In genomic region chr7:139077706-139078105, GRCh38 we compare ENCODE assay signal across 9 cellular contexts. TPM values are rescaled to one million over a fixed set of nuclear protein-coding genes. Genes with fewer than 3 reads are reported as not detected.
DNase-seq lines count a peak whose midpoint lies in the region; ATAC-seq and TF ChIP-seq lines count a peak whose summit lies in the region.
"Not testable (repeated sequence)": the region's sequence is repeated elsewhere in the genome, so short reads cannot be mapped to it uniquely, and the experiment has no call there.
"Had no signal": no experiment of that assay in that cellular context is flagged by ENCODE, and none has a peak within 500 bp of the region (broad histone marks: within the 10 kb centered on the region; RNA-seq: fewer than 3 reads in every experiment).

No MANE protein-coding gene starts in this region.

- intact Hi-C loops in CD4-positive, alpha-beta T cell (cut with DNase I, micrococcal nuclease), result loop anchor here in 1 of 2 experiments (5.0 kb wide), 2 partner anchors 35 to 190 kb away; no protein-coding TSS in a partner anchor
- intact Hi-C loops in activated CD4-positive, alpha-beta memory T cell treated with anti-CD3 and anti-CD28 coated beads for 36 hours (cut with micrococcal nuclease), result not testable (repeated sequence)

- peaks cover 73% of the 10 kb centered on the region for H3K4me1 Mint-ChIP-seq in CD4-positive, alpha-beta T cell (ENCODE audit: low read depth)
- H3K4me1 Mint-ChIP-seq in T-helper 1 cell treated with Interleukin-12 subunit alpha and Interleukin-12 subunit beta and Interleukin-4 antibody, amounts not matched to agents 30 μg/mL and 1 μg/mL, for 36 hours (ENCODE audit: low read depth), result peaks cover 62% of the 10 kb centered on the region
- peaks cover 59% of the 10 kb centered on the region for H3K4me1 Mint-ChIP-seq in activated CD4-positive, alpha-beta memory T cell treated with anti-CD3 and anti-CD28 coated beads for 36 hours (ENCODE audit: low read depth)
- peaks cover 32 to 48% of the 10 kb centered on the region in 2 donors for H3K4me1 Mint-ChIP-seq in effector memory CD8-positive, alpha-beta T cell (ENCODE audit: low read depth in 2 of 2)
- H3K4me1 Mint-ChIP-seq in stimulated activated naive CD8-positive, alpha-beta T cell treated with anti-CD3 and anti-CD28 coated beads, Interleukin-15, Interleukin-2, amounts not matched to agents 100 ng/mL and 50 ng/mL, for 24 hours (ENCODE audit: low read depth), result peaks cover 67% of the 10 kb centered on the region

- ATAC-seq in CD4-positive, alpha-beta T cell (ENCODE audit: poor library complexity); activated naive CD4-positive, alpha-beta T cell treated with anti-CD3 and anti-CD28 coated beads, Interleukin-2, amount 50 U/mL, for 72 hours; effector memory CD8-positive, alpha-beta T cell (replicated peaks): not testable (repeated sequence)

- not testable (repeated sequence) for DNase-seq in CD4-positive, alpha-beta T cell; activated naive CD4-positive, alpha-beta T cell treated with anti-CD3 and anti-CD28 coated beads, Interleukin-2, amount 50 U/mL, for 72 hours (ENCODE audit: low spot score in 2 of 2); effector memory CD8-positive, alpha-beta T cell
- DNase-seq in NCI-H2029 treated with DMSO at 0.1 percent for 48 hours (lab: John Stamatoyannopoulos, UW), result peak; percentile 57
- peak; percentile 7 for DNase-seq in activated CD4-positive, alpha-beta memory T cell treated with anti-CD3 and anti-CD28 coated beads for 36 hours
- DNase-seq in activated T-cell treated with anti-CD3 and anti-CD28 coated beads, Interleukin-2, amount 50 U/mL, for 48 hours, result peak; percentile 11 to 13

- POLR2A ChIA-PET in CD4-positive, alpha-beta T cell (lab: Charles Lee), result interaction anchor here (4.5 to 6.2 kb wide), 2 partner anchors 17 to 26 kb away, joined by 26 to 60 read pairs; no protein-coding TSS in a partner anchor
- POLR2A ChIA-PET in activated CD4-positive, alpha-beta memory T cell treated with anti-CD3 and anti-CD28 coated beads for 36 hours (lab: Charles Lee), result interaction anchor here (0.6 to 2.0 kb wide), 2 partner anchors 8 to 276 kb away, joined by 3 to 7 read pairs; no protein-coding TSS in a partner anchor

- H3K4me3 Mint-ChIP-seq in CD4-positive, alpha-beta T cell; T-helper 1 cell treated with Interleukin-12 subunit alpha and Interleukin-12 subunit beta and Interleukin-4 antibody, amounts not matched to agents 30 μg/mL and 1 μg/mL, for 36 hours; activated CD4-positive, alpha-beta memory T cell treated with anti-CD3 and anti-CD28 coated beads for 36 hours; effector memory CD8-positive, alpha-beta T cell; stimulated activated naive CD8-positive, alpha-beta T cell treated with anti-CD3 and anti-CD28 coated beads, Interleukin-15, Interleukin-2, amounts not matched to agents 100 ng/mL and 50 ng/mL, for 24 hours: not testable (repeated sequence)

- TF ChIP-seq CTCF in CD4-positive, alpha-beta T cell (IDR thresholded peaks at IDR 0.05), result not testable (repeated sequence)

- H3K27me3 Mint-ChIP-seq in CD4-positive, alpha-beta T cell; T-helper 1 cell treated with Interleukin-12 subunit alpha and Interleukin-12 subunit beta and Interleukin-4 antibody, amounts not matched to agents 30 μg/mL and 1 μg/mL, for 36 hours (ENCODE audit: low read depth); activated CD4-positive, alpha-beta memory T cell treated with anti-CD3 and anti-CD28 coated beads for 36 hours; effector memory CD8-positive, alpha-beta T cell; stimulated activated naive CD8-positive, alpha-beta T cell treated with anti-CD3 and anti-CD28 coated beads, Interleukin-15, Interleukin-2, amounts not matched to agents 100 ng/mL and 50 ng/mL, for 24 hours: not testable (repeated sequence)

- peak overlapping the region; percentile 4 for H3K27ac ChIP-seq in CD4-positive, alpha-beta T cell (ENCODE audit: low read depth, low read length)

- CTCF ChIA-PET in CD4-positive, alpha-beta T cell (lab: Charles Lee), result interaction anchor here (1.0 to 1.3 kb wide), 2 partner anchors 17 to 50 kb away, joined by 3 to 4 read pairs; no protein-coding TSS in a partner anchor
- CTCF ChIA-PET in activated CD4-positive, alpha-beta memory T cell treated with anti-CD3 and anti-CD28 coated beads for 36 hours (lab: Charles Lee), result interaction anchor here (1.3 to 3.6 kb wide), 2 partner anchors 16 to 61 kb away, joined by 4 to 69 read pairs; no protein-coding TSS in a partner anchor

- peaks cover 98% of the 10 kb centered on the region for H3K36me3 Mint-ChIP-seq in CD4-positive, alpha-beta T cell (ENCODE audit: low read depth)
- peaks cover 74% of the 10 kb centered on the region for H3K36me3 Mint-ChIP-seq in T-helper 1 cell treated with Interleukin-12 subunit alpha and Interleukin-12 subunit beta and Interleukin-4 antibody, amounts not matched to agents 30 μg/mL and 1 μg/mL, for 36 hours (ENCODE audit: low read depth)
- peaks cover 76% of the 10 kb centered on the region for H3K36me3 Mint-ChIP-seq in activated CD4-positive, alpha-beta memory T cell treated with anti-CD3 and anti-CD28 coated beads for 36 hours
- peaks cover 33 to 45% of the 10 kb centered on the region in 2 donors for H3K36me3 Mint-ChIP-seq in activated naive CD4-positive, alpha-beta T cell treated with anti-CD3 and anti-CD28 coated beads, Interleukin-2, amount 50 U/mL, for 72 hours
- peaks cover 97% of the 10 kb centered on the region for H3K36me3 Mint-ChIP-seq in effector memory CD8-positive, alpha-beta T cell (ENCODE audit: insufficient read depth)
- H3K36me3 Mint-ChIP-seq in stimulated activated naive CD8-positive, alpha-beta T cell treated with anti-CD3 and anti-CD28 coated beads, Interleukin-15, Interleukin-2, amounts not matched to agents 100 ng/mL and 50 ng/mL, for 24 hours (ENCODE audit: low read depth), result peaks cover 83% of the 10 kb centered on the region

- not testable (repeated sequence) for H3K9me3 ChIP-seq in CD4-positive, alpha-beta T cell (ENCODE audit: control insufficient read depth, low read length)

- not testable (repeated sequence) for H3K9me3 Mint-ChIP-seq in CD4-positive, alpha-beta T cell; T-helper 1 cell treated with Interleukin-12 subunit alpha and Interleukin-12 subunit beta and Interleukin-4 antibody, amounts not matched to agents 30 μg/mL and 1 μg/mL, for 36 hours; activated CD4-positive, alpha-beta memory T cell treated with anti-CD3 and anti-CD28 coated beads for 36 hours; activated naive CD4-positive, alpha-beta T cell treated with anti-CD3 and anti-CD28 coated beads, Interleukin-2, amount 50 U/mL, for 72 hours; effector memory CD8-positive, alpha-beta T cell; stimulated activated naive CD8-positive, alpha-beta T cell treated with anti-CD3 and anti-CD28 coated beads, Interleukin-15, Interleukin-2, amounts not matched to agents 100 ng/mL and 50 ng/mL, for 24 hours

- H3K27ac Mint-ChIP-seq in CD4-positive, alpha-beta T cell, result peak overlapping the region; percentile 76
- H3K27ac Mint-ChIP-seq in T-helper 1 cell treated with Interleukin-12 subunit alpha and Interleukin-12 subunit beta and Interleukin-4 antibody, amounts not matched to agents 30 μg/mL and 1 μg/mL, for 36 hours, result peak overlapping the region; percentile 36
- peak overlapping the region; percentile 81 for H3K27ac Mint-ChIP-seq in activated CD4-positive, alpha-beta memory T cell treated with anti-CD3 and anti-CD28 coated beads for 36 hours
- H3K27ac Mint-ChIP-seq in activated naive CD4-positive, alpha-beta T cell treated with anti-CD3 and anti-CD28 coated beads, Interleukin-2, amount 50 U/mL, for 72 hours, result peak overlapping the region; percentile 46 to 72
- peak overlapping the region; percentile 18 to 81 for H3K27ac Mint-ChIP-seq in effector memory CD8-positive, alpha-beta T cell
- H3K27ac Mint-ChIP-seq in stimulated activated naive CD8-positive, alpha-beta T cell treated with anti-CD3 and anti-CD28 coated beads, Interleukin-15, Interleukin-2, amounts not matched to agents 100 ng/mL and 50 ng/mL, for 24 hours, result peak overlapping the region; percentile 6

- not testable (repeated sequence) for H3K27me3 ChIP-seq in CD4-positive, alpha-beta T cell (ENCODE audit: control insufficient read depth, insufficient read depth, low read length)

RNA-seq across cellular contexts. Expression of gene ZC3HAV1, which starts 31.8 kb away (rescaled TPM):
- total RNA-seq in CD4-positive, alpha-beta T cell, result 100 to 1,000 TPM; 169 to 178 TPM
- total RNA-seq in activated CD4-positive, alpha-beta memory T cell treated with anti-CD3 and anti-CD28 coated beads for 36 hours, result 10 to 100 TPM; 99.3 to 99.6 TPM
- 100 to 1,000 TPM in 1 of 2 donors, 10 to 100 TPM in 1; 97.8 to 167 TPM for total RNA-seq in activated naive CD4-positive, alpha-beta T cell treated with anti-CD3 and anti-CD28 coated beads, Interleukin-2, amount 50 U/mL, for 72 hours

RNA-seq across cellular contexts. Expression of gene ZC3HAV1L, which starts 41.9 kb away (rescaled TPM):
- total RNA-seq in CD4-positive, alpha-beta T cell, result under 1 TPM; 0.44 to 0.50 TPM
- 10 to 100 TPM; 11.8 to 14.7 TPM for total RNA-seq in activated CD4-positive, alpha-beta memory T cell treated with anti-CD3 and anti-CD28 coated beads for 36 hours
- 10 to 100 TPM in 1 of 2 donors, 1 to 10 TPM in 1; 2.0 to 22.6 TPM for total RNA-seq in activated naive CD4-positive, alpha-beta T cell treated with anti-CD3 and anti-CD28 coated beads, Interleukin-2, amount 50 U/mL, for 72 hours
- total RNA-seq: K562 had no signal

Comparison
In these comparisons a context has a peak if more than half of its experiments do, and no peak if none do; other contexts are left out.
1. H3K27ac Mint-ChIP-seq: peak in every context shown above with its lines; median percentile 81 in activated CD4-positive, alpha-beta memory T cell treated with anti-CD3 and anti-CD28 coated beads for 36 hours; 76 in CD4-positive, alpha-beta T cell; 59 in activated naive CD4-positive, alpha-beta T cell treated with anti-CD3 and anti-CD28 coated beads, Interleukin-2, amount 50 U/mL, for 72 hours; 50 in effector memory CD8-positive, alpha-beta T cell; 36 in T-helper 1 cell treated with Interleukin-12 subunit alpha and Interleukin-12 subunit beta and Interleukin-4 antibody, amounts not matched to agents 30 μg/mL and 1 μg/mL, for 36 hours; 6 in stimulated activated naive CD8-positive, alpha-beta T cell treated with anti-CD3 and anti-CD28 coated beads, Interleukin-15, Interleukin-2, amounts not matched to agents 100 ng/mL and 50 ng/mL, for 24 hours.